In genomic region chr11:124739479-124740276, GRCh38 we compare ENCODE assay signal across 8 cellular contexts. TPM values are rescaled to one million over a fixed set of nuclear protein-coding genes. Genes with fewer than 3 reads are reported as not detected.
A peak's percentile ranks its signal among the peaks of the same experiment; 100 is the strongest.
DNase-seq lines count a peak whose midpoint lies in the region; ATAC-seq and TF ChIP-seq lines count a peak whose summit lies in the region.

Gene NRGN (plus strand): TSS chr11:124739942. CDS start chr11:124740085, 143 bp downstream.

- intact Hi-C loops in OCI-LY7 (cut with micrococcal nuclease; ENCODE audit: unreplicated experiment), result no loop called here

- H2AFZ ChIP-seq in OCI-LY7 (ENCODE audit: low read length), result peak within 1 kb of the TSS; percentile 63

- peak within 1 kb of the TSS; percentile 50 for H3K4me3 ChIP-seq in HUES64 (ENCODE audit: low read length)
- H3K4me3 ChIP-seq in OCI-LY7 (ENCODE audit: low read depth, low read length, poor library complexity, severe bottlenecking), result peak within 1 kb of the TSS; percentile 72
- peak within 1 kb of the TSS; percentile 39 to 71 for H3K4me3 ChIP-seq in muscle layer of colon (ENCODE audit: low read depth in 1 of 2, low read length in 2 of 2)

- H3K9ac ChIP-seq in HUES64 (ENCODE audit: low read depth, low read length) (no peak within 1 kb of the TSS; the same call in 1 of the 2 replicates), muscle layer of colon (ENCODE audit: low read length) (no peak within 1 kb of the TSS)

- H3K27me3 ChIP-seq in HUES64 (ENCODE audit: insufficient read depth, low read length), result peaks cover 96% of the 10 kb centered on the region
- peaks cover 40 to 45% of the 10 kb centered on the region in 2 donors for H3K27me3 ChIP-seq in muscle layer of colon (ENCODE audit: control insufficient read depth in 1 of 2, insufficient read depth in 2 of 2, low read length in 2 of 2)

- WGBS in HUES64, result under 1% methylated on average over 56 of the region's 59 CpGs

- ATAC-seq in GM21528 (IDR thresholded peaks at IDR 0.05; ENCODE audit: low FRiP score, unreplicated experiment) (peak; percentile 98), esophagus mucosa (peak; percentile 97)

- no peak within 1 kb of the TSS for H3K27ac ChIP-seq in HUES64 (ENCODE audit: low read depth, low read length)
- H3K27ac ChIP-seq in OCI-LY7 (ENCODE audit: low read depth, low read length, poor library complexity, severe bottlenecking), result no peak within 1 kb of the TSS
- H3K27ac ChIP-seq in muscle layer of colon (ENCODE audit: low read depth, low read length), result no peak within 1 kb of the TSS

- CTCF ChIA-PET in OCI-LY7 (lab: Charles Lee; ENCODE audit: unreplicated experiment), result no interaction called here

- TF ChIP-seq CTCF in OCI-LY7 (conservative IDR thresholded peaks at IDR 0.05; ENCODE audit: low read length), result no peak

- BruUV-seq in OCI-LY7 (replicated peaks; lab: Mats Ljungman, UMichigan), result no TSS peak

- DNase-seq in DMS 273 (lab: John Stamatoyannopoulos, UW; ENCODE audit: unreplicated experiment) (peak; percentile 96), OCI-LY7 (ENCODE audit: low spot score) (peak; percentile 94)
- peak; percentile 85 for DNase-seq in activated T-cell treated with anti-CD3 and anti-CD28 coated beads, Interleukin-2, amount 50 U/mL, for 1 hour
- peak; percentile 91 for DNase-seq in stimulated activated CD8-positive, alpha-beta memory T cell treated with anti-CD3 and anti-CD28 coated beads, Interleukin-4, amount 100 ng/mL, for 48 hours

- POLR2A ChIA-PET in OCI-LY7 (lab: Charles Lee), result interaction anchor here (0.6 to 1.4 kb wide), 3 partner anchors 45 to 1468 kb away, joined by 3 to 7 read pairs (median 3); no protein-coding TSS in a partner anchor

- H3K79me2 ChIP-seq in OCI-LY7 (ENCODE audit: insufficient read depth, low read depth, low read length), result no peaks in the 10 kb centered on the region

- no peaks in the 10 kb centered on the region; the same call in 1 of the 2 replicates for H4K20me1 ChIP-seq in OCI-LY7 (ENCODE audit: insufficient read depth, low read length)

- H3K4me2 ChIP-seq in OCI-LY7 (ENCODE audit: low read length), result peak within 1 kb of the TSS; percentile 83

- no peaks in the 10 kb centered on the region for H3K9me2 ChIP-seq in OCI-LY7 (ENCODE audit: insufficient read depth, low read length)

- H3K9me3 ChIP-seq in HUES64 (ENCODE audit: insufficient read depth, low read depth, low read length) (no peaks in the 10 kb centered on the region), OCI-LY7 (ENCODE audit: low read length) (no peaks in the 10 kb centered on the region), muscle layer of colon (ENCODE audit: low read length) (no peaks in the 10 kb centered on the region)

- no peaks in the 10 kb centered on the region for H3K36me3 ChIP-seq in HUES64 (ENCODE audit: insufficient read depth, low read length)
- H3K36me3 ChIP-seq in OCI-LY7 (ENCODE audit: insufficient read depth, low read length), result no peaks in the 10 kb centered on the region
- H3K36me3 ChIP-seq in muscle layer of colon (ENCODE audit: insufficient read depth, low read length), result no peaks in the 10 kb centered on the region

- H3K4me1 ChIP-seq in HUES64 (ENCODE audit: insufficient read depth, low read length), result peaks cover 7% of the 10 kb centered on the region
- peaks cover 20% of the 10 kb centered on the region for H3K4me1 ChIP-seq in OCI-LY7 (ENCODE audit: insufficient read depth, low read length, poor library complexity, severe bottlenecking)
- H3K4me1 ChIP-seq in muscle layer of colon (ENCODE audit: insufficient read depth, low read length), result peaks cover 9% of the 10 kb centered on the region

RNA-seq across cellular contexts. Expression of gene NRGN, which starts in this region (rescaled TPM):
- polyA plus RNA-seq in HUES64 (2013, experiment 1 of 2), result 8.3 TPM
- polyA plus RNA-seq in HUES64 (2013, experiment 2 of 2), result 14.9 TPM
- 3.3 and 6.8 TPM in 2 replicates for total RNA-seq in OCI-LY7 (2014; rRNA removed; shearing (Covaris generic))
- 15.3 and 16.9 TPM in 2 replicates for total RNA-seq in OCI-LY7 (2022)
- total RNA-seq in esophagus mucosa, result 1.1 TPM
